Comparison of ENCODE assay signal across 25 cellular contexts in genomic region chr6:125164696-125165095, GRCh38. TPM values are rescaled to one million over a fixed set of nuclear protein-coding genes. Genes with fewer than 3 reads are reported as not detected.
"Had no signal": no experiment of that assay in that cellular context is flagged by ENCODE, and none has a peak within 500 bp of the region (broad histone marks: within the 10 kb centered on the region; RNA-seq: fewer than 3 reads in every experiment).

No MANE protein-coding gene starts in this region.

- H3K27ac ChIP-seq: esophagus squamous epithelium, heart right ventricle, left lung, neutrophil, pancreas, right atrium auricular region, stomach, testis had no signal

- H3K4me3 ChIP-seq: esophagus squamous epithelium, heart right ventricle, left lung, mucosa of descending colon, pancreas, right atrium auricular region, sigmoid colon, stomach, testis, tibial artery had no signal

- H3K4me1 ChIP-seq: left lung, testis had no signal

- DNase-seq: cortex of kidney; effector memory CD8-positive, alpha-beta T cell; erythroblast; esophagus squamous epithelium; foreskin melanocyte; glutamatergic neuron; heart right ventricle; hippocampal formation; kidney glomerular epithelial cell; left lung; mesenchymal stem cell; mucosa of descending colon; naive B cell; pancreas; sigmoid colon; stimulated activated CD4-positive, alpha-beta T cell treated with anti-CD3 and anti-CD28 coated beads, Interleukin-2, amount 100 ng/mL, for 24 hours; stimulated activated CD4-positive, alpha-beta T cell treated with anti-CD3 and anti-CD28 coated beads, Interleukin-4, amount 100 ng/mL, for 24 hours; stimulated activated naive CD4-positive, alpha-beta T cell treated with Interleukin-2 at 50 U/mL for 16 hours; stomach; testis; tibial artery had no signal

- ATAC-seq: effector memory CD8-positive, alpha-beta T cell; heart right ventricle; left lung; mucosa of descending colon; natural killer cell treated with Interleukin-12 subunit alpha and Interleukin-12 subunit beta and Interleukin-15 and Interleukin-18, amount 100 ng/mL, for 72 hours; pancreas; stimulated activated effector memory CD8-positive, alpha-beta T cell treated with anti-CD3 and anti-CD28 coated beads, Interleukin-12 subunit alpha, Interleukin-12 subunit beta, amount 100 ng/mL, for 72 hours had no signal

- H3K9me3 ChIP-seq: esophagus squamous epithelium, left lung, mucosa of descending colon, neutrophil, pancreas, sigmoid colon, stomach, testis, tibial artery had no signal

- H3K36me3 ChIP-seq: left lung, neutrophil, pancreas, right atrium auricular region, sigmoid colon, stomach had no signal

- H3K27me3 ChIP-seq: esophagus squamous epithelium, heart right ventricle, left lung, pancreas, right atrium auricular region, sigmoid colon, stomach, testis, tibial artery had no signal

RNA-seq across cellular contexts. Expression of gene TPD52L1, which starts 11.1 kb away (rescaled TPM):
- total RNA-seq: natural killer cell treated with Interleukin-12 subunit alpha and Interleukin-12 subunit beta and Interleukin-15 and Interleukin-18, amount 100 ng/mL, for 72 hours had no signal
